ENCODE assay signal across 7 cellular contexts in the genomic region with DNA sequence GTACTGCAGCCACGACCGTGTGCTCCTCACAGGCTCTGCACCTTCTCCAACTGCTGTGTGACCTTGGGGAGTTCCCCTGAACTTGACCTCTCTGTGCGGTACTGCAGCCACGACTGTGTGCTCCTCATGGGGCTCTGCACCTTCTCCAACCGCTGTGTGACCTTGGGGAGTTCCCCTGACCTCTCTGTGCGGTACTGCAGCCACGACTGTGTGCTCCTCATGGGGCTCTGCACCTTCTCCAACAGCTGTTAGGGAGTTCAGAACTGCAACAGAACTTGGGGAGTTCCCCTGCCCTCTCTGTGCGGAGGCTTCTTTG.
DNase-seq lines count a peak whose midpoint lies in the region; ATAC-seq, FAIRE-seq and TF ChIP-seq lines count a peak whose summit lies in the region.
"Not testable (repeated sequence)": the region's sequence is repeated elsewhere in the genome, so short reads cannot be mapped to it uniquely, and the experiment has no call there.

No MANE protein-coding gene starts in this region.

- H3K9me3 Mint-ChIP-seq in activated CD8-positive, alpha-beta T cell treated with anti-CD3 and anti-CD28 coated beads for 36 hours; effector memory CD8-positive, alpha-beta T cell: not testable (repeated sequence)

- not testable (repeated sequence) for H3K9ac ChIP-seq in K562 (ENCODE audit: insufficient read depth in 1 of 2, low read depth in 2 of 2, low read length in 2 of 2)

- intact Hi-C loops in activated CD8-positive, alpha-beta T cell treated with anti-CD3 and anti-CD28 coated beads for 36 hours (cut with micrococcal nuclease); K562 (cut with micrococcal nuclease); sciatic nerve (cut with DNase I); upper lobe of right lung (cut with DNase I): not testable (repeated sequence)

- not testable (repeated sequence) for H3K9me1 ChIP-seq in K562 (ENCODE audit: control insufficient read depth, insufficient read depth, low read length)

- CTCF ChIA-PET in activated CD8-positive, alpha-beta T cell treated with anti-CD3 and anti-CD28 coated beads for 36 hours (lab: Charles Lee); K562 (lab: Yijun Ruan, JAX; ENCODE audit: low intra/inter-chr PET ratio): not testable (repeated sequence)

- not testable (repeated sequence) for H3K4me3 Mint-ChIP-seq in activated CD8-positive, alpha-beta T cell treated with anti-CD3 and anti-CD28 coated beads for 36 hours; effector memory CD8-positive, alpha-beta T cell

- not testable (repeated sequence) for H3K79me2 ChIP-seq in K562 (ENCODE audit: control insufficient read depth, insufficient read depth, low read length)

- peak; percentile 2 for DNase-seq in RWPE2 (ENCODE audit: low spot score)
- peak; percentile 7 for DNase-seq in activated CD8-positive, alpha-beta T cell treated with anti-CD3 and anti-CD28 coated beads for 36 hours
- peak; percentile 6 for DNase-seq in activated naive CD4-positive, alpha-beta T cell treated with Interleukin-2 at 50 U/mL for 16 hours
- not testable (repeated sequence) for DNase-seq in K562 (ENCODE audit: extremely low read depth in 1 of 4, low spot score in 3 of 4); effector memory CD8-positive, alpha-beta T cell
- peak; percentile 23 for DNase-seq in sciatic nerve (ENCODE audit: low spot score)
- DNase-seq in upper lobe of right lung = peak; percentile 39

- in situ Hi-C loops in K562 (cut with MboI) = not testable (repeated sequence)

- POLR2A ChIA-PET in activated CD8-positive, alpha-beta T cell treated with anti-CD3 and anti-CD28 coated beads for 36 hours (lab: Charles Lee); K562 (lab: Yijun Ruan, JAX): not testable (repeated sequence)

- not testable (repeated sequence) for H3K27ac ChIP-seq in RWPE2 (ENCODE audit: poor library complexity, severe bottlenecking); K562 (ENCODE audit: extremely low read depth, low read depth, low read length); upper lobe of right lung

- H3K27me3 Mint-ChIP-seq in activated CD8-positive, alpha-beta T cell treated with anti-CD3 and anti-CD28 coated beads for 36 hours = not testable (repeated sequence)
- H3K27me3 Mint-ChIP-seq in effector memory CD8-positive, alpha-beta T cell = peaks cover 15 to 27% of the 10 kb centered on the region in 2 donors

- not testable (repeated sequence) for H3K36me3 ChIP-seq in RWPE2 (ENCODE audit: low read depth); K562 (ENCODE audit: control insufficient read depth, insufficient read depth, low read length); upper lobe of right lung

- TF ChIP-seq RAD21 in K562 (CRISPR knock-in tag; conservative IDR thresholded peaks at IDR 0.05 in 1 of 2, IDR thresholded peaks at IDR 0.05 in 1 of 2) = not testable (repeated sequence)

- WGBS in K562 (ENCODE audit: insufficient coverage, low coverage, missing lambda C conversion rate) = 0% methylated on average over 6 of the region's 8 CpGs

- ATAC-seq in RWPE2 (ENCODE audit: low read depth); activated CD8-positive, alpha-beta T cell treated with anti-CD3 and anti-CD28 coated beads for 36 hours; K562; sciatic nerve; upper lobe of right lung: not testable (repeated sequence)
- ATAC-seq in effector memory CD8-positive, alpha-beta T cell (replicated peaks) = peak; percentile 42

- not testable (repeated sequence) for FAIRE-seq in K562 (lab: Jason Lieb, UNC)

- not testable (repeated sequence) for H3K27ac Mint-ChIP-seq in activated CD8-positive, alpha-beta T cell treated with anti-CD3 and anti-CD28 coated beads for 36 hours
- peak overlapping the region in 1 of 2 donors; percentile 25 for H3K27ac Mint-ChIP-seq in effector memory CD8-positive, alpha-beta T cell

- H3K27me3 ChIP-seq in RWPE2 (ENCODE audit: insufficient read depth, poor library complexity, severe bottlenecking); upper lobe of right lung: not testable (repeated sequence)
- peaks cover 0 to 36% of the 10 kb centered on the region in 2 experiments; a peak in 3 of 5 replicates for H3K27me3 ChIP-seq in K562 (ENCODE audit: control insufficient read depth in 2 of 2, insufficient read depth in 2 of 2, low read length in 2 of 2)

- H4K20me1 ChIP-seq in K562 (replicated peaks; ENCODE audit: control insufficient read depth, insufficient read depth, low read length) = not testable (repeated sequence)

- not testable (repeated sequence) for H3K9me3 ChIP-seq in RWPE2 (ENCODE audit: severe bottlenecking); K562 (replicated peaks; ENCODE audit: control insufficient read depth, insufficient read depth, low read depth, low read length); upper lobe of right lung

- TF ChIP-seq EP300 in K562 (IDR thresholded peaks at IDR 0.05; ENCODE audit: low read length) = not testable (repeated sequence)

- not testable (repeated sequence) for H3K36me3 Mint-ChIP-seq in activated CD8-positive, alpha-beta T cell treated with anti-CD3 and anti-CD28 coated beads for 36 hours (ENCODE audit: low read depth); effector memory CD8-positive, alpha-beta T cell (ENCODE audit: insufficient read depth)

- not testable (repeated sequence) for TF ChIP-seq POLR2A in K562 (conservative IDR thresholded peaks at IDR 0.05)

- not testable (repeated sequence) for TF ChIP-seq CTCF in RWPE2 (IDR thresholded peaks at IDR 0.05; ENCODE audit: poor library complexity, severe bottlenecking); activated CD8-positive, alpha-beta T cell treated with anti-CD3 and anti-CD28 coated beads for 36 hours (IDR thresholded peaks at IDR 0.05); K562 (IDR thresholded peaks at IDR 0.05 in 2 of 3, conservative IDR thresholded peaks at IDR 0.05 in 1 of 3; ENCODE audit: insufficient read depth in 2 of 3, low read depth in 1 of 3, low read length in 3 of 3); upper lobe of right lung (IDR thresholded peaks at IDR 0.05)

- not testable (repeated sequence) for H3K4me1 Mint-ChIP-seq in activated CD8-positive, alpha-beta T cell treated with anti-CD3 and anti-CD28 coated beads for 36 hours (ENCODE audit: low read depth)
- peaks cover 3 to 13% of the 10 kb centered on the region in 2 donors for H3K4me1 Mint-ChIP-seq in effector memory CD8-positive, alpha-beta T cell (ENCODE audit: low read depth in 2 of 2)

- not testable (repeated sequence) for H3K4me2 ChIP-seq in K562 (ENCODE audit: insufficient read depth, low read length)

- not testable (repeated sequence) for BruUV-seq in K562 (replicated peaks; lab: Mats Ljungman, UMichigan)

- H2AFZ ChIP-seq in K562 (ENCODE audit: low read depth, low read length) = not testable (repeated sequence)

- H3K4me1 ChIP-seq in RWPE2 (ENCODE audit: insufficient read depth, poor library complexity, severe bottlenecking); K562 (replicated peaks in 1 of 2; ENCODE audit: control insufficient read depth in 2 of 2, insufficient read depth in 2 of 2, low read length in 2 of 2); upper lobe of right lung: not testable (repeated sequence)

- H3K4me3 ChIP-seq in RWPE2 (ENCODE audit: severe bottlenecking); K562; upper lobe of right lung: not testable (repeated sequence)

TF ChIP-seq in K562, 482 proteins besides CTCF, POLR2A, EP300 and RAD21:
- TF ChIP-seq BRD9 (IDR thresholded peaks at IDR 0.05; ENCODE audit: low read depth, partially characterized antibody) = peak; percentile 57
- peak; percentile 23 for TF ChIP-seq ZFP36 (IDR thresholded peaks at IDR 0.05; ENCODE audit: low read depth, low read length, partially characterized antibody)
